11 cellular contexts compared by ENCODE assay signal in genomic region chr3:70771426-70772147, GRCh38.
DNase-seq lines count a peak whose midpoint lies in the region; ATAC-seq and TF ChIP-seq lines count a peak whose summit lies in the region.
"Had no signal": no experiment of that assay in that cellular context is flagged by ENCODE, and none has a peak within 500 bp of the region (broad histone marks: within the 10 kb centered on the region; RNA-seq: fewer than 3 reads in every experiment).

No MANE protein-coding gene starts in this region.

- H3K27ac Mint-ChIP-seq in activated naive CD8-positive, alpha-beta T cell treated with anti-CD3 and anti-CD28 coated beads, Interleukin-2, amount 50 U/mL, for 24 hours = no peak overlapping the region

- no peak for TF ChIP-seq CTCF in GM10248 (IDR thresholded peaks at IDR 0.05; ENCODE audit: control extremely low read depth, extremely low read depth, low read depth, missing control alignments)

- intact Hi-C loops in sciatic nerve (cut with DNase I) = no loop called here

- no peaks in the 10 kb centered on the region for H3K36me3 Mint-ChIP-seq in activated naive CD8-positive, alpha-beta T cell treated with anti-CD3 and anti-CD28 coated beads, Interleukin-2, amount 50 U/mL, for 24 hours (ENCODE audit: low read depth)

- CTCF ChIA-PET in GM10248 (lab: Yijun Ruan, JAX) = no interaction called here

- H3K9me3 Mint-ChIP-seq in activated naive CD8-positive, alpha-beta T cell treated with anti-CD3 and anti-CD28 coated beads, Interleukin-2, amount 50 U/mL, for 24 hours = no peaks in the 10 kb centered on the region

- H3K4me1 Mint-ChIP-seq in activated naive CD8-positive, alpha-beta T cell treated with anti-CD3 and anti-CD28 coated beads, Interleukin-2, amount 50 U/mL, for 24 hours = peaks cover 14% of the 10 kb centered on the region

- no peak for DNase-seq in activated naive CD8-positive, alpha-beta T cell treated with anti-CD3 and anti-CD28 coated beads, Interleukin-2, amount 50 U/mL, for 24 hours
- DNase-seq in lung microvascular endothelial cell (ENCODE audit: low read depth in 2 of 2) = peak; percentile 41 to 79
- no peak for DNase-seq in GM10248 (ENCODE audit: extremely low spot score)
- DNase-seq in NCI-H187 treated with DMSO at 0.1 percent for 48 hours (lab: John Stamatoyannopoulos, UW) = no peak
- no peak for DNase-seq in sciatic nerve (ENCODE audit: low spot score)
- no peak for DNase-seq in T1000 (lab: John Stamatoyannopoulos, UW)
- DNase-seq: gastrocnemius medialis, GF-D8, NCI-H1105 had no signal

- POLR2A ChIA-PET in GM10248 (lab: Yijun Ruan, JAX) = no interaction called here

- H3K27me3 Mint-ChIP-seq in activated naive CD8-positive, alpha-beta T cell treated with anti-CD3 and anti-CD28 coated beads, Interleukin-2, amount 50 U/mL, for 24 hours = peaks cover 40% of the 10 kb centered on the region

- ATAC-seq in GM18502 (IDR thresholded peaks at IDR 0.05; ENCODE audit: poor library complexity, unreplicated experiment) (peak; percentile 80), HG02884 (IDR thresholded peaks at IDR 0.05; ENCODE audit: unreplicated experiment) (peak; percentile 75), sciatic nerve (no peak)
- peak; percentile 49 for ATAC-seq in activated naive CD8-positive, alpha-beta T cell treated with anti-CD3 and anti-CD28 coated beads, Interleukin-2, amount 50 U/mL, for 24 hours
- ATAC-seq: gastrocnemius medialis had no signal

- no peak overlapping the region for H3K4me3 Mint-ChIP-seq in activated naive CD8-positive, alpha-beta T cell treated with anti-CD3 and anti-CD28 coated beads, Interleukin-2, amount 50 U/mL, for 24 hours

Comparison
In these comparisons a context has a peak if more than half of its experiments do, and no peak if none do; other contexts are left out.
1. DNase-seq: peak in lung microvascular endothelial cell (2 of 2); none in activated naive CD8-positive, alpha-beta T cell treated with anti-CD3 and anti-CD28 coated beads, Interleukin-2, amount 50 U/mL, for 24 hours (single experiment), GM10248 (single experiment), NCI-H187 treated with DMSO at 0.1 percent for 48 hours (single experiment), sciatic nerve (single experiment) and T1000 (single experiment).